Comparison of ENCODE assay signal across 8 cellular contexts in the genomic region with DNA sequence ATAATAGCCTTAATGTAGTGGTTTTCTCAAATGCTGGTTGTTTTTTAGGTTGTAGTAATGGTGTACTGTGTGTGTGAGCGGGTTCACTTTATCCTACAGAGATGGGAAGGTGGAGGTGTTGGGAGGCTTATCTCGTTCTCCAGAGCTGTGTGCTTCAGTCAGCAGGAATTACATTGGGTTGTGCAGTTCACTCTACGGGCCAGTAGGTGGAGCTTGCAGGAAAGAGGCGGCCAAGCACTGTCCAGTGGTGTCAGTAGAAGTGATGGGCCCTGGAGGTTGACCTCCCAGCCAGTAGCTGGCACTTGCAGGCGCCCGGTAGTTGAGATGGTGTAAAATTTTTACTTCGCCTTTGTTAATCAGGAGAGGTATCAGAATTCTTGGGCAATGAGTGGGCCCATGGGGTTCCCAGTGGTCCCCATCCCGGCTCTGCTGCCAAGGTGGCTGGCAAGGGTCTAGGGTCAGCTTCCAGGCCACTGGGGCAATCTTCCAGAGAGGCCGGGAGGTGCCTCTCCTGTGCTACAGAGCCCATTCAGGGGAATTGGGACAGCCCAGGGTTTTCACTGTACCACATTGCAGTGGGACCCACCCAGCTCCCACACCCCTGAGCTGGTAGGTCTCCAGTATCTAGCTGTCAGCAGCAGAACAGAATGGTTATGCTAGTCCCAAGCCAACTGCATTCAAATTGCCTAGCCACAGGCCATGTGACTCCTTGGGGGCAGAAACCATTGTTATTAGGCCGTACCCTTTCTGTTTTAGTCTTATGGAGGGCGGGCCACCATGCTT. TPM values are rescaled to one million over a fixed set of nuclear protein-coding genes. Genes with fewer than 3 reads are reported as not detected.
DNase-seq lines count a peak whose midpoint lies in the region; ATAC-seq, FAIRE-seq and TF ChIP-seq lines count a peak whose summit lies in the region.

No MANE protein-coding gene starts in this region.

- ATAC-seq in activated naive CD8-positive, alpha-beta T cell treated with anti-CD3 and anti-CD28 coated beads, Interleukin-2, amount 50 U/mL, for 24 hours, result peak; percentile 55

- TF ChIP-seq CTCF in GM10266 (IDR thresholded peaks at IDR 0.05; ENCODE audit: control insufficient read depth, insufficient read depth, low read depth, missing control alignments), result peak; percentile 84

- intact Hi-C loops in cardiac septum (cut with DNase I), result loop anchor here (2.0 to 10.0 kb wide), 2 partner anchors 54 to 104 kb away; no protein-coding TSS in a partner anchor

- TF ChIP-seq POLR2A in H54 (IDR thresholded peaks at IDR 0.05; ENCODE audit: low read depth, low read length), result no peak

- no peaks in the 10 kb centered on the region for H3K27me3 Mint-ChIP-seq in activated naive CD8-positive, alpha-beta T cell treated with anti-CD3 and anti-CD28 coated beads, Interleukin-2, amount 50 U/mL, for 24 hours

- H3K4me1 Mint-ChIP-seq in activated naive CD8-positive, alpha-beta T cell treated with anti-CD3 and anti-CD28 coated beads, Interleukin-2, amount 50 U/mL, for 24 hours, result peaks cover 39% of the 10 kb centered on the region

- no peak overlapping the region for H3K27ac Mint-ChIP-seq in activated naive CD8-positive, alpha-beta T cell treated with anti-CD3 and anti-CD28 coated beads, Interleukin-2, amount 50 U/mL, for 24 hours

- H3K4me3 Mint-ChIP-seq in activated naive CD8-positive, alpha-beta T cell treated with anti-CD3 and anti-CD28 coated beads, Interleukin-2, amount 50 U/mL, for 24 hours, result no peak overlapping the region

- DNase-seq in GM10266 (ENCODE audit: extremely low spot score) (peak; percentile 51), H54 (ENCODE audit: insufficient read length, low spot score) (peak; percentile 6), LHCN-M2 (ENCODE audit: low read depth) (peak; percentile 73), SK-MEL-5 (ENCODE audit: low read depth, low spot score) (peak; percentile 71), cardiac septum (ENCODE audit: low spot score) (peak; percentile 82), retina (peak; percentile 67), T1000 (lab: John Stamatoyannopoulos, UW) (no peak)
- DNase-seq in activated naive CD8-positive, alpha-beta T cell treated with anti-CD3 and anti-CD28 coated beads, Interleukin-2, amount 50 U/mL, for 24 hours, result peak; percentile 55

- no peaks in the 10 kb centered on the region for H3K9me3 Mint-ChIP-seq in activated naive CD8-positive, alpha-beta T cell treated with anti-CD3 and anti-CD28 coated beads, Interleukin-2, amount 50 U/mL, for 24 hours

- in situ Hi-C loops in SK-MEL-5 (cut with HindIII; ENCODE audit: low pct_unique_long_range_greater_than_20kb, low sequenced_read_pairs), result no loop called here

- FAIRE-seq in H54 (lab: Jason Lieb, UNC), result peak; percentile 62

- peaks cover 55% of the 10 kb centered on the region for H3K36me3 Mint-ChIP-seq in activated naive CD8-positive, alpha-beta T cell treated with anti-CD3 and anti-CD28 coated beads, Interleukin-2, amount 50 U/mL, for 24 hours (ENCODE audit: low read depth)

RNA-seq across cellular contexts. Expression of gene BIRC2, which starts 43.8 kb away (rescaled TPM):
- total RNA-seq in LHCN-M2 (2014; rRNA removed) (65.9 and 77.4 TPM in 2 replicates), cardiac septum (31.5 TPM)
- 39.2 TPM for polyA plus RNA-seq in LHCN-M2 (2012)
- total RNA-seq in SK-MEL-5 (2014; rRNA removed; shearing (Covaris generic)), result 32.3 and 32.6 TPM in 2 replicates
- 25.8 and 30.5 TPM in 2 replicates for polyA plus RNA-seq in SK-MEL-5 (2015; cell fraction: cytosol; rRNA removed)
- polyA plus RNA-seq in SK-MEL-5 (2015; cell fraction: nucleus; rRNA removed), result 83.2 and 107 TPM in 2 replicates
